8 cellular contexts compared by ENCODE assay signal in the genomic region with DNA sequence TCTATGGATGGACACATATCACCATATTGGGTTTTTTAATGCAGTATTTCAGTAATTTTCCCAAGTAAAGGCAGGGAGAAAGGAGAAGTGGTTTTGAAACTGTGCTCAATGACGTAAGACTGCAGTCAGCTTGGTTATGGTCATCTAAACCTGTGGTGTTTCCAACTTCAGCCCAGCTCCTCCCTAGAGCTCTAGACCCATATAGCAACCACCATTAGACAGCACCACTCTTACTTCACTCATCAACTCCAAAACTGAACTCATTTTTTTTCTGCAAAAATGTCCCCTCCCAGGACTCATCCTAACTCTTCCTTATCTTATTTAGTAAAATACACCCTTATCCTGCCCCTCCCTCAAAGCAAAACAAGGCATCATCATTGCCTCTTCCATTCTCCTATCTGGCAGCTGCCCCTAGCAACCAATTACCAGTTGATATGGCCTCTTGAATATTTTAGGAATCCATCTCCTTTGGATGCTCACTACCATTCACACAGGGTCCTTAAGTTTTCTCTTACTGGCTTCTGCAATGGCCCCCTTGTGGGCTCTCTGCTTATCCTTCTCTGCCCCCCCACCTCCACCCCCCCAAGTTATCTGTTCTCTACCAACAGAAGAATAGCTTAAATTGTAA. TPM values are rescaled to one million over a fixed set of nuclear protein-coding genes. Genes with fewer than 3 reads are reported as not detected.
DNase-seq lines count a peak whose midpoint lies in the region; ATAC-seq, FAIRE-seq and TF ChIP-seq lines count a peak whose summit lies in the region.

No MANE protein-coding gene starts in this region.

- CTCF ChIA-PET in HepG2 (lab: Yijun Ruan, JAX; ENCODE audit: low intra/inter-chr PET ratio, low total read pairs), result no interaction called here
- CTCF ChIA-PET in H1 (lab: Charles Lee; ENCODE audit: partially characterized antibody), result interaction anchor here (0.6 to 15.8 kb wide), 10 partner anchors 8 to 123 kb away, joined by 3 to 145 read pairs (median 4); no protein-coding TSS in a partner anchor

- no peak overlapping the region for H3K4ac ChIP-seq in H1 (replicated peaks; ENCODE audit: insufficient read length, low read depth, low read length)

- H4K91ac ChIP-seq in H1 (replicated peaks; ENCODE audit: insufficient read length, low read length), result no peak overlapping the region

- peak overlapping the region; percentile 79 to 87 (median 86); a peak in 4 of 6 replicates for H3K4me3 ChIP-seq in HepG2 (replicated peaks in 1 of 3; ENCODE audit: insufficient read depth in 1 of 3, low read depth in 2 of 3, low read length in 3 of 3)
- no peak overlapping the region for H3K4me3 ChIP-seq in right lobe of liver
- H3K4me3 ChIP-seq in H1 (ENCODE audit: extremely low read depth in 1 of 4, insufficient read depth in 2 of 4, low read depth in 3 of 4, low read length in 4 of 4), result peak overlapping the region; percentile 8 to 93 (median 78); a peak in 5 of 8 replicates

- H2BK12ac ChIP-seq in H1 (ENCODE audit: low read depth, low read length), result no peak overlapping the region

- H4K8ac ChIP-seq in H1 (ENCODE audit: extremely low read depth, insufficient read depth, low read length), result no peak overlapping the region

- DNase-seq in HepG2 (ENCODE audit: low spot score) (no peak), right lobe of liver (no peak), NCI-H146 (lab: John Stamatoyannopoulos, UW) (peak; percentile 16), H1 (ENCODE audit: low read depth in 1 of 2, low spot score in 2 of 2) (no peak), C1 segment of cervical spinal cord (lab: John Stamatoyannopoulos, UW) (no peak), kidney glomerular epithelial cell (lab: John Stamatoyannopoulos, UW) (no peak), amniotic stem cell (lab: John Stamatoyannopoulos, UW) (no peak), NCI-H1092 (lab: John Stamatoyannopoulos, UW) (no peak)

- no peak overlapping the region for H2BK20ac ChIP-seq in H1 (ENCODE audit: low read length)

- no peak overlapping the region for H2BK5ac ChIP-seq in H1 (ENCODE audit: low read depth, low read length)

- in situ Hi-C loops in HepG2 (cut with HindIII; ENCODE audit: extremely low pct_ligation_motif_present, low pct_unique_long_range_greater_than_20kb), result no loop called here

- no peak for ATAC-seq in HepG2
- no peak for ATAC-seq in right lobe of liver

- H2AFZ ChIP-seq in HepG2 (ENCODE audit: low read length) (no peak overlapping the region), H1 (ENCODE audit: low read length) (no peak overlapping the region)

- H3K23ac ChIP-seq in H1 (ENCODE audit: insufficient read length), result no peak overlapping the region

- peaks cover 6% of the 10 kb centered on the region; the same call in 1 of the 2 replicates for H4K20me1 ChIP-seq in HepG2 (ENCODE audit: insufficient read depth, low read length)
- peaks cover 0 to 6% of the 10 kb centered on the region in 2 experiments for H4K20me1 ChIP-seq in H1 (replicated peaks in 1 of 2; ENCODE audit: control insufficient read depth in 1 of 2, insufficient read depth in 2 of 2, low read length in 2 of 2)

- no peak overlapping the region for H2AK5ac ChIP-seq in H1 (ENCODE audit: low read depth, low read length)

- WGBS in HepG2 (ENCODE audit: low lambda C conversion rate), result 100% methylated on average over 1 of the region's 1 CpG
- 79% methylated on average over 1 of the region's 1 CpG for WGBS in right lobe of liver (ENCODE audit: insufficient coverage, low coverage, low lambda C conversion rate, missing lambda C conversion rate)
- 89% methylated on average over 1 of the region's 1 CpG; no CpG with 5 or more reads in 1 of the 2 experiments for WGBS in H1 (ENCODE audit: extremely low coverage in 1 of 2, insufficient coverage in 1 of 2, insufficient read length in 1 of 2, insufficient replicate concordance in 2 of 2, low coverage in 1 of 2, low lambda C conversion rate in 2 of 2, missing lambda C conversion rate in 1 of 2), 2 experiments

- H3K79me2 ChIP-seq in HepG2 (ENCODE audit: insufficient read depth, low read length) (peaks cover 33% of the 10 kb centered on the region), H1 (ENCODE audit: control insufficient read depth in 1 of 2, insufficient read depth in 2 of 2, low read length in 2 of 2) (peaks cover 23 to 37% of the 10 kb centered on the region in 2 experiments)

- POLR2A ChIA-PET in HepG2 (lab: Yijun Ruan, JAX) (interaction anchor here (1.3 to 1.9 kb wide), 5 partner anchors 8 to 274 kb away, joined by 3 to 7 read pairs (median 4); no protein-coding TSS in a partner anchor), H1 (lab: Charles Lee; ENCODE audit: partially characterized antibody) (interaction anchor here (0.6 to 4.6 kb wide), 17 partner anchors 8 to 124 kb away, joined by 3 to 47 read pairs (median 4); no protein-coding TSS in a partner anchor)

- no peak overlapping the region for H3K27ac ChIP-seq in HepG2 (ENCODE audit: extremely low read length, insufficient read depth, low read length)
- H3K27ac ChIP-seq in right lobe of liver, result no peak overlapping the region
- no peak overlapping the region for H3K27ac ChIP-seq in H1 (ENCODE audit: low read depth, low read length)

- intact Hi-C loops in HepG2 (cut with micrococcal nuclease; ENCODE audit: unreplicated experiment), result loop anchor here (2.0 kb wide), 1 partner anchor 55 kb away; the partner anchor contains the start of gene YAE1
- intact Hi-C loops in right lobe of liver (cut with DNase I), result no loop called here

- H3K9ac ChIP-seq in HepG2 (ENCODE audit: insufficient read depth, low read depth, low read length) (peak overlapping the region; percentile 93; the same call in 1 of the 2 replicates), H1 (replicated peaks in 1 of 4; ENCODE audit: extremely low read depth in 1 of 4, low read depth in 3 of 4, low read length in 3 of 4) (no peak overlapping the region)

- H4K5ac ChIP-seq in H1 (ENCODE audit: insufficient read length, low read depth, low read length), result no peak overlapping the region

- FAIRE-seq in HepG2 (lab: Jason Lieb, UNC), result no peak
- no peak for FAIRE-seq in H1 (lab: Jason Lieb, UNC)

- H3K79me1 ChIP-seq in H1 (ENCODE audit: low read depth, low read length), result peaks cover 5% of the 10 kb centered on the region; the same call in 1 of the 2 replicates

- no peak overlapping the region for H2BK15ac ChIP-seq in H1 (ENCODE audit: low read length)

- H3K27me3 ChIP-seq in HepG2 (ENCODE audit: control insufficient read depth in 1 of 2, insufficient read depth in 2 of 2, low read length in 2 of 2) (no peaks in the 10 kb centered on the region), right lobe of liver (no peaks in the 10 kb centered on the region), H1 (replicated peaks in 1 of 4; ENCODE audit: control insufficient read depth in 3 of 4, extremely low read depth in 1 of 4, insufficient read depth in 3 of 4, low read length in 3 of 4) (no peaks in the 10 kb centered on the region)

- TF ChIP-seq CTCF in HepG2 (CRISPR knock-in tag; IDR thresholded peaks at IDR 0.05) (no peak), right lobe of liver (IDR thresholded peaks at IDR 0.05) (no peak), H1 (IDR thresholded peaks at IDR 0.05; ENCODE audit: control extremely low read depth in 1 of 3, insufficient read depth in 1 of 3, low read depth in 1 of 3, low read length in 3 of 3) (no peak)

- H3K4me1 ChIP-seq in HepG2 (ENCODE audit: insufficient read depth, low read length), result peaks cover 36% of the 10 kb centered on the region
- peaks cover 0 to 12% (median 0%) of the 10 kb centered on the region in 4 donors for H3K4me1 ChIP-seq in right lobe of liver
- H3K4me1 ChIP-seq in H1 (replicated peaks in 1 of 4; ENCODE audit: control insufficient read depth in 3 of 4, insufficient read depth in 4 of 4, low read length in 3 of 4), result peaks cover 2 to 5% (median 3%) of the 10 kb centered on the region in 4 experiments; a peak in 5 of 7 replicates

- no peak overlapping the region for H3K56ac ChIP-seq in H1 (replicated peaks; ENCODE audit: insufficient read length, low read depth, low read length)

- H2BK120ac ChIP-seq in H1 (replicated peaks; ENCODE audit: low read depth, low read length), result no peak overlapping the region

- H3K23me2 ChIP-seq in H1 (ENCODE audit: low read depth, low read length), result peaks cover 7% of the 10 kb centered on the region

- H3K9me3 ChIP-seq in HepG2 (ENCODE audit: low read length) (no peaks in the 10 kb centered on the region), right lobe of liver (no peaks in the 10 kb centered on the region), H1 (ENCODE audit: insufficient read depth in 2 of 2, low read depth in 1 of 2, low read length in 1 of 2) (no peaks in the 10 kb centered on the region)

- no TSS peak for BruUV-seq in HepG2 (replicated peaks; lab: Mats Ljungman, UMichigan)

- TF ChIP-seq RAD21 in HepG2 (CRISPR knock-in tag; IDR thresholded peaks at IDR 0.05), result no peak
- TF ChIP-seq RAD21 in H1 (IDR thresholded peaks at IDR 0.05 in 1 of 2, conservative IDR thresholded peaks at IDR 0.05 in 1 of 2; ENCODE audit: low read depth in 2 of 2, low read length in 2 of 2), result no peak

- TF ChIP-seq EP300 in HepG2 (IDR thresholded peaks at IDR 0.05; ENCODE audit: low read depth in 2 of 2, low read length in 2 of 2), result no peak
- no peak for TF ChIP-seq EP300 in HepG2 (CRISPR knock-in tag; IDR thresholded peaks at IDR 0.05; ENCODE audit: borderline replicate concordance)
- no peak for TF ChIP-seq EP300 in H1 (IDR thresholded peaks at IDR 0.05; ENCODE audit: borderline replicate concordance in 1 of 2, low read depth in 2 of 2, low read length in 2 of 2)

- TF ChIP-seq POLR2A in HepG2 (IDR thresholded peaks at IDR 0.05; ENCODE audit: insufficient read depth in 1 of 2, low read depth in 2 of 2, low read length in 2 of 2), result no peak
- no peak for TF ChIP-seq POLR2A in right lobe of liver (IDR thresholded peaks at IDR 0.05)
- TF ChIP-seq POLR2A in H1 (IDR thresholded peaks at IDR 0.05; ENCODE audit: control extremely low read depth in 1 of 2, low read depth in 2 of 2, low read length in 2 of 2), result no peak; a peak in 1 of 3 replicates

- H3K18ac ChIP-seq in H1 (ENCODE audit: extremely low read depth, low read length), result no peak overlapping the region

- H3K4me2 ChIP-seq in HepG2 (ENCODE audit: low read depth, low read length) (peak overlapping the region; percentile 86), H1 (ENCODE audit: insufficient read depth in 1 of 2, low read depth in 2 of 2, low read length in 2 of 2) (peak overlapping the region; percentile 87 to 89)

- H3K36me3 ChIP-seq in HepG2 (replicated peaks in 1 of 2; ENCODE audit: control insufficient read depth in 1 of 2, insufficient read depth in 2 of 2, low read length in 2 of 2) (no peaks in the 10 kb centered on the region), right lobe of liver (no peaks in the 10 kb centered on the region), H1 (ENCODE audit: control insufficient read depth in 2 of 4, insufficient read depth in 4 of 4, low read length in 3 of 4) (peaks cover 0 to 4% (median 0%) of the 10 kb centered on the region in 4 experiments; a peak in 1 of 8 replicates)

- H3K14ac ChIP-seq in H1 (ENCODE audit: insufficient read length), result no peak overlapping the region

RNA-seq across cellular contexts. Expression of gene RALA, which starts 1.5 kb away (rescaled TPM):
- total RNA-seq in HepG2 (2016; rRNA removed; fragmentation: Illumina TruSeq; extraction: Trizol) (11.8 and 23.0 TPM in 2 replicates), right lobe of liver (10 to 100 TPM in 5 of 6 experiments, 1 to 10 TPM in 1; 7.5 to 13.8 (median 12.4) TPM)
- total RNA-seq in HepG2 (2016; cell fraction: cytosol; rRNA removed; fragmentation: Illumina TruSeq; extraction: Trizol; ENCODE audit: low read depth), result 6.1 and 6.9 TPM in 2 replicates
- 12.6 and 22.2 TPM in 2 replicates for total RNA-seq in HepG2 (2016; cell fraction: insoluble cytoplasmic fraction; rRNA removed; fragmentation: Illumina TruSeq; extraction: Trizol)
- total RNA-seq in HepG2 (2016; cell fraction: membrane; rRNA removed; fragmentation: Illumina TruSeq; extraction: Trizol), result 13.0 and 14.4 TPM in 2 replicates
- 10.8 and 11.3 TPM in 2 replicates for total RNA-seq in HepG2 (2016; cell fraction: nucleus; rRNA removed; fragmentation: Illumina TruSeq; extraction: Trizol)
- polyA plus RNA-seq in HepG2 (2011; rRNA removed) (12.8 and 19.5 TPM in 2 replicates), H1 (2011; rRNA removed) (13.2 and 24.1 TPM in 2 replicates)
- 9.2 and 12.2 TPM in 2 replicates for polyA plus RNA-seq in HepG2 (2011; cell fraction: cytosol; rRNA removed)
- 6.4 and 6.7 TPM in 2 replicates for polyA plus RNA-seq in HepG2 (2011; cell fraction: nucleus; rRNA removed)
- polyA plus RNA-seq in HepG2 (2012), result 23.7 and 26.7 TPM in 2 replicates
- polyA plus RNA-seq in HepG2 (2016; cell fraction: cytosol; fragmentation: Illumina TruSeq; extraction: Trizol; ENCODE audit: low read depth), result 14.5 and 15.2 TPM in 2 replicates
- polyA plus RNA-seq in HepG2 (2016; cell fraction: insoluble cytoplasmic fraction; fragmentation: Illumina TruSeq; extraction: Trizol; ENCODE audit: low read depth), result 50.3 and 60.4 TPM in 2 replicates
- polyA plus RNA-seq in HepG2 (2016; cell fraction: membrane; fragmentation: Illumina TruSeq; extraction: Trizol; ENCODE audit: low read depth), result 16.5 and 20.5 TPM in 2 replicates
- polyA plus RNA-seq in HepG2 (2016; cell fraction: nucleus; fragmentation: Illumina TruSeq; extraction: Trizol; ENCODE audit: insufficient read depth, low read depth), result 19.8 and 21.9 TPM in 2 replicates
- polyA minus RNA-seq in HepG2 (2011; rRNA and poly(A)+ RNA removed; ENCODE audit: low replicate concordance), result 9.4 and 17.2 TPM in 2 replicates
- 16.0 and 21.1 TPM in 2 replicates for polyA minus RNA-seq in HepG2 (2011; cell fraction: cytosol; rRNA and poly(A)+ RNA removed)
- polyA minus RNA-seq in HepG2 (2011; cell fraction: nucleus; rRNA and poly(A)+ RNA removed), result 23.4 and 25.4 TPM in 2 replicates
- total RNA-seq in H1 (2021; fragmentation: NEBNext Ultra II Directional; extraction: Animal tissue kit (Norgen Biotek cat#: 25700)), result 68.5 and 72.8 TPM in 2 replicates
- polyA plus RNA-seq in H1 (2011; cell fraction: cytosol; rRNA removed), result 28.5 TPM
- polyA plus RNA-seq in H1 (2011; cell fraction: nucleus; rRNA removed), result 8.0 TPM
- polyA plus RNA-seq in H1 (2012, experiment 1 of 2), result 36.6 to 59.4 TPM (median 39.1 TPM) in 4 replicates
- polyA plus RNA-seq in H1 (2012, experiment 2 of 2), result 8.6 TPM
- polyA plus RNA-seq in H1 (2013, experiment 1 of 2), result 53.4 TPM
- 56.7 TPM for polyA plus RNA-seq in H1 (2013, experiment 2 of 2)
- 36.5 and 37.2 TPM in 2 replicates for polyA minus RNA-seq in H1 (2011; rRNA and poly(A)+ RNA removed)
- polyA minus RNA-seq in H1 (2011; cell fraction: cytosol; rRNA and poly(A)+ RNA removed), result 52.2 TPM
- polyA minus RNA-seq in H1 (2011; cell fraction: nucleus; rRNA and poly(A)+ RNA removed), result 31.1 TPM

RNA-seq across cellular contexts. Expression of gene YAE1, which starts 55.7 kb away (rescaled TPM):
- total RNA-seq in HepG2 (2016; rRNA removed; fragmentation: Illumina TruSeq; extraction: Trizol) (28.3 and 32.9 TPM in 2 replicates), right lobe of liver (10 to 100 TPM in 1 of 6 experiments, 1 to 10 TPM in 5; 5.4 to 11.2 (median 7.4) TPM)
- total RNA-seq in HepG2 (2016; cell fraction: cytosol; rRNA removed; fragmentation: Illumina TruSeq; extraction: Trizol; ENCODE audit: low read depth), result 12.5 and 12.7 TPM in 2 replicates
- 30.7 and 33.3 TPM in 2 replicates for total RNA-seq in HepG2 (2016; cell fraction: insoluble cytoplasmic fraction; rRNA removed; fragmentation: Illumina TruSeq; extraction: Trizol)
- total RNA-seq in HepG2 (2016; cell fraction: membrane; rRNA removed; fragmentation: Illumina TruSeq; extraction: Trizol), result 14.6 and 15.8 TPM in 2 replicates
- 30.1 and 33.7 TPM in 2 replicates for total RNA-seq in HepG2 (2016; cell fraction: nucleus; rRNA removed; fragmentation: Illumina TruSeq; extraction: Trizol)
- polyA plus RNA-seq in HepG2 (2011; rRNA removed) (16.8 and 18.7 TPM in 2 replicates), H1 (2011; rRNA removed) (11.7 and 24.1 TPM in 2 replicates)
- polyA plus RNA-seq in HepG2 (2011; cell fraction: cytosol; rRNA removed), result 8.3 and 14.2 TPM in 2 replicates
- polyA plus RNA-seq in HepG2 (2011; cell fraction: nucleus; rRNA removed), result 9.4 and 16.5 TPM in 2 replicates
- 18.1 and 23.0 TPM in 2 replicates for polyA plus RNA-seq in HepG2 (2012)
- polyA plus RNA-seq in HepG2 (2016; cell fraction: cytosol; fragmentation: Illumina TruSeq; extraction: Trizol; ENCODE audit: low read depth), result 5.8 and 6.2 TPM in 2 replicates
- polyA plus RNA-seq in HepG2 (2016; cell fraction: insoluble cytoplasmic fraction; fragmentation: Illumina TruSeq; extraction: Trizol; ENCODE audit: low read depth), result 34.8 and 35.3 TPM in 2 replicates
- 6.6 and 7.4 TPM in 2 replicates for polyA plus RNA-seq in HepG2 (2016; cell fraction: membrane; fragmentation: Illumina TruSeq; extraction: Trizol; ENCODE audit: low read depth)
- 38.2 and 38.8 TPM in 2 replicates for polyA plus RNA-seq in HepG2 (2016; cell fraction: nucleus; fragmentation: Illumina TruSeq; extraction: Trizol; ENCODE audit: insufficient read depth, low read depth)
- polyA minus RNA-seq in HepG2 (2011; rRNA and poly(A)+ RNA removed; ENCODE audit: low replicate concordance), result 3.7 and 5.4 TPM in 2 replicates
- 6.5 and 12.1 TPM in 2 replicates for polyA minus RNA-seq in HepG2 (2011; cell fraction: cytosol; rRNA and poly(A)+ RNA removed)
- 50.2 and 64.5 TPM in 2 replicates for polyA minus RNA-seq in HepG2 (2011; cell fraction: nucleus; rRNA and poly(A)+ RNA removed)
- total RNA-seq in H1 (2021; fragmentation: NEBNext Ultra II Directional; extraction: Animal tissue kit (Norgen Biotek cat#: 25700)), result 30.0 and 38.0 TPM in 2 replicates
- polyA plus RNA-seq in H1 (2011; cell fraction: cytosol; rRNA removed), result 34.3 TPM
- polyA plus RNA-seq in H1 (2011; cell fraction: nucleus; rRNA removed), result 4.3 TPM
- polyA plus RNA-seq in H1 (2012, experiment 1 of 2), result 26.9 to 44.7 TPM (median 32.2 TPM) in 4 replicates
- 4.9 TPM for polyA plus RNA-seq in H1 (2012, experiment 2 of 2)
- polyA plus RNA-seq in H1 (2013, experiment 1 of 2), result 32.2 TPM
- 32.4 TPM for polyA plus RNA-seq in H1 (2013, experiment 2 of 2)
- polyA minus RNA-seq in H1 (2011; rRNA and poly(A)+ RNA removed), result 11.8 and 13.5 TPM in 2 replicates
- 20.6 TPM for polyA minus RNA-seq in H1 (2011; cell fraction: cytosol; rRNA and poly(A)+ RNA removed)
- 42.7 TPM for polyA minus RNA-seq in H1 (2011; cell fraction: nucleus; rRNA and poly(A)+ RNA removed)

Comparison
In these comparisons a context has a peak if more than half of its experiments do, and no peak if none do; other contexts are left out.
1. H3K4me3 ChIP-seq: peak in HepG2 (3 of 3) and H1 (4 of 4); none in right lobe of liver (0 of 3).
2. Of the 41 proteins assayed by ChIP-seq in both HepG2 and H1: peak only in HepG2: none; only in H1: none; in both: RFX5; in neither: 40.